ENCODE assay signal across 1 cellular context in the genomic region with DNA sequence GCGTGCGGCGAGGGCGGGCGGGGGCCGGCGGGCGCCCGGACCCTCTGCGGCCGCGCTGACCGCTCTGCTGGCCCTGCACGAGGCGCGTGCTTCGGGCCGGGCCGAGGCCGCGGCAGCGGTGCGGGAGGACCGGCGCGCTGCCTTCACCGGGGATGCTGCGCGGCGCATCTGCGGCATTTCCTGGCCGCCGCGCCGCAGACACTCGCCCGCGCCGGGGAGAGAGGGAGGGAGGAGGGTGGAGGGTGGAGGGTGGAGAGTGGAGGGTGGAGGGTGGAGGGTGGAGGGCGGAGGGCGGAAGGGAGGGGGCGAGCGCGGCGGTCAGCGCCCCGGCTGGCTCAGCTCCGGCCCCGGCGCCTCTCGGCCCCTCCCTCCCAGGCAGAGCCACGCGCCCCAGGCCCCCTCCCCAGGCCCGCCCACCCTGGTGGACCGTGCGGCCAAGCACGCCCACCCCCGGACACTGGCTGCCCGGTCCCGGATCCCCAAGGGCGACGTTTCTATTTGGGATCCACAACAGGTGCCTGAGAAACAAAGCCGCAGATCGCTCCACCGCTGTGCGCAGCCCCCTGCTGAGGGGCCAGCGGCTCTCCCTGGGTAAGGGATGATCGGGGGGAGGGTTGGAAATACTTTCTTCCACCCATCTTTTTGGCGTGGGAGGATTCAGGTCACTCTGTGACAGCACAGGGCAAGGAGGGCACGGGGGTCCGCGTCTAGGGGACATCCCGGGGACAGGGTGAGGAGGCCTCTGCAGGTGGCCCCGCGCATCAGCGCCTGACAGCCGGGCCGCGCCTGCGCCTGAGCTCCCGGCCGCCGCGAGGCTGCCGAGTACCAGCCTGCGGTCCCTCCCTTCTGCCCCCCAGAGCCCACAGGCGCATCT.
TF ChIP-seq lines count a peak whose summit lies in the region.

No MANE protein-coding gene starts in this region.

TF ChIP-seq in HepG2, 621 proteins besides CTCF, POLR2A, EP300 and RAD21 (continued from another document and continues in another):
- TF ChIP-seq, protein P1, sequence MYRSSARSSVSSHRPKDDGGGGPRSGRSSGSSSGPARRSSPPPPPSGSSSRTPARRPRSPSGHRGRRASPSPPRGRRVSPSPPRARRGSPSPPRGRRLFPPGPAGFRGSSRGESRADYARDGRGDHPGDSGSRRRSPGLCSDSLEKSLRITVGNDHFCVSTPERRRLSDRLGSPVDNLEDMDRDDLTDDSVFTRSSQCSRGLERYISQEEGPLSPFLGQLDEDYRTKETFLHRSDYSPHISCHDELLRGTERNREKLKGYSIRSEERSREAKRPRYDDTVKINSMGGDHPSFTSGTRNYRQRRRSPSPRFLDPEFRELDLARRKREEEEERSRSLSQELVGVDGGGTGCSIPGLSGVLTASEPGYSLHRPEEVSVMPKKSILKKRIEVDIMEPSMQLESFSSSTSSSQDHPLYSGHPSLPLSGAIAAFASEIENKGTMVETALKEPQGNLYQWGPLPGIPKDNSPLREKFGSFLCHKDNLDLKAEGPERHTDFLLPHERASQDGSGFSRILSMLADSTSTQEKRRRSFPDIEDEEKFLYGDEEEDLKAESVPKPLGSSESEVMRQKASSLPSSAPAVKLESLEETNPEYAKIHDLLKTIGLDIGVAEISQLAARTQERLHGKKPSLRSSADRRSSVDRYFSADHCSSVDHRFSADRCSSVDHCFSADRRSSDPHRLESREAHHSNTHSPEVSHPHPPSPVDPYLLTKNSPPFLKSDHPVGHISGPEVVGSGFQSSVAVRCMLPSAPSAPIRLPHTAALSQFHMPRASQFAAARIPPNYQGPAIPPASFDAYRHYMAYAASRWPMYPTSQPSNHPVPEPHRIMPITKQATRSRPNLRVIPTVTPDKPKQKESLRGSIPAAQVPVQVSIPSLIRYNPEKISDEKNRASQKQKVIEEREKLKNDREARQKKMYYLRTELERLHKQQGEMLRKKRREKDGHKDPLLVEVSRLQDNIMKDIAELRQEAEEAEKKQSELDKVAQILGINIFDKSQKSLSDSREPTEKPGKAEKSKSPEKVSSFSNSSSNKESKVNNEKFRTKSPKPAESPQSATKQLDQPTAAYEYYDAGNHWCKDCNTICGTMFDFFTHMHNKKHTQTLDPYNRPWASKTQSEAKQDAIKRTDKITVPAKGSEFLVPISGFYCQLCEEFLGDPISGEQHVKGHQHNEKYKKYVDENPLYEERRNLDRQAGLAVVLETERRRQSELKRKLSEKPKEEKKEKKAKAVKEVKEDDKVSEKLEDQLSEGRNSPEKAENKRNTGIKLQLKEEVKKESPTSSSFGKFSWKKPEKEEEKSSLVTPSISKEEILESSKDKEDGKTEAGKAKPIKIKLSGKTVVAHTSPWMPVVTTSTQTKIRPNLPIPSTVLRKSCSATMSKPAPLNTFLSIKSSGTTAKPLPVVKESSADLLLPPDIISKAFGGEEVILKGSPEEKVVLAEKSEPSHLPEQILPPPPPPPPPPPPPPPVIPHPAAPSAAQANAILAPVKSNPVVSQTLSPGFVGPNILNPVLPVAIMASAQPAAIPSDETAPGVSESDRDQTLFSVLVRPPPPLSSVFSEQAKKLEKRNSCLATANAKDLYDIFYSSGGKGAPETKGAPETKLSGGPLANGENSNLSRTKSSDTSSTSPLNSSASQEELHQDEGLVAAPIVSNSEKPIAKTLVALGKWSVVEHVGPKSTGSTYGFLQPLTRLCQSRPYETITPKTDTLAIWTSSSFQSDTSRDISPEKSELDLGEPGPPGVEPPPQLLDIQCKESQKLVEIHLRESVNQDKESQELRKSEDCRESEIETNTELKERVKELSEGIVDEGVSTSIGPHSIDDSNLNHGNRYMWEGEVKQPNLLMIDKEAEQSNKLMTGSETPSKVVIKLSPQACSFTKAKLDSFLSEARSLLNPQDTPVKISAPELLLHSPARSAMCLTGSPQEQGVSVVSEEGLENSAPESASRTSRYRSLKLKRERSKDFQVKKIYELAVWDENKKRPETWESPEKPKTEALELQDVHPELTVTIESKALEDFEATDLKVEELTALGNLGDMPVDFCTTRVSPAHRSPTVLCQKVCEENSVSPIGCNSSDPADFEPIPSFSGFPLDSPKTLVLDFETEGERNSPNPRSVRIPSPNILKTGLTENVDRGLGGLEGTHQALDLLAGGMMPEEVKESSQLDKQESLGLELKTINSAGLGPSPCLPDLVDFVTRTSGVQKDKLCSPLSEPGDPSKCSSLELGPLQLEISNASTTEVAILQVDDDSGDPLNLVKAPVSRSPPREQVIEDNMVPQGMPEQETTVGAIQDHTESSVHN (CRISPR knock-in tag; IDR thresholded peaks at IDR 0.05) = no peak
- no peak for TF ChIP-seq RERE (CRISPR knock-in tag; IDR thresholded peaks at IDR 0.05; ENCODE audit: low read depth)
- no peak; the same call in 1 of the 2 replicates for TF ChIP-seq ZNF740 (CRISPR knock-in tag; IDR thresholded peaks at IDR 0.05)
- no peak for TF ChIP-seq ZC3H13 (CRISPR knock-in tag; IDR thresholded peaks at IDR 0.05)
- TF ChIP-seq PAWR (CRISPR knock-in tag; IDR thresholded peaks at IDR 0.05; ENCODE audit: borderline replicate concordance) = no peak
- TF ChIP-seq, protein P2, sequence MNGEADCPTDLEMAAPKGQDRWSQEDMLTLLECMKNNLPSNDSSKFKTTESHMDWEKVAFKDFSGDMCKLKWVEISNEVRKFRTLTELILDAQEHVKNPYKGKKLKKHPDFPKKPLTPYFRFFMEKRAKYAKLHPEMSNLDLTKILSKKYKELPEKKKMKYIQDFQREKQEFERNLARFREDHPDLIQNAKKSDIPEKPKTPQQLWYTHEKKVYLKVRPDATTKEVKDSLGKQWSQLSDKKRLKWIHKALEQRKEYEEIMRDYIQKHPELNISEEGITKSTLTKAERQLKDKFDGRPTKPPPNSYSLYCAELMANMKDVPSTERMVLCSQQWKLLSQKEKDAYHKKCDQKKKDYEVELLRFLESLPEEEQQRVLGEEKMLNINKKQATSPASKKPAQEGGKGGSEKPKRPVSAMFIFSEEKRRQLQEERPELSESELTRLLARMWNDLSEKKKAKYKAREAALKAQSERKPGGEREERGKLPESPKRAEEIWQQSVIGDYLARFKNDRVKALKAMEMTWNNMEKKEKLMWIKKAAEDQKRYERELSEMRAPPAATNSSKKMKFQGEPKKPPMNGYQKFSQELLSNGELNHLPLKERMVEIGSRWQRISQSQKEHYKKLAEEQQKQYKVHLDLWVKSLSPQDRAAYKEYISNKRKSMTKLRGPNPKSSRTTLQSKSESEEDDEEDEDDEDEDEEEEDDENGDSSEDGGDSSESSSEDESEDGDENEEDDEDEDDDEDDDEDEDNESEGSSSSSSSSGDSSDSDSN (CRISPR knock-in tag; IDR thresholded peaks at IDR 0.05) = peak; percentile 58
- TF ChIP-seq FOXA3 (CRISPR knock-in tag; IDR thresholded peaks at IDR 0.05) = peak; percentile 39; the same call in 1 of the 2 replicates
- TF ChIP-seq SIX4 (CRISPR knock-in tag; IDR thresholded peaks at IDR 0.05) = no peak
- no peak for TF ChIP-seq TEAD2 (CRISPR knock-in tag; IDR thresholded peaks at IDR 0.05)
- no peak for TF ChIP-seq SRSF4 (IDR thresholded peaks at IDR 0.05; ENCODE audit: low read depth, low read length, poor library complexity, severe bottlenecking)
- TF ChIP-seq HNF4A (CRISPR knock-in tag; IDR thresholded peaks at IDR 0.05) = no peak
- no peak; the same call in 1 of the 2 replicates for TF ChIP-seq ZBED4 (CRISPR knock-in tag; IDR thresholded peaks at IDR 0.05; ENCODE audit: borderline replicate concordance)
- no peak; the same call in 1 of the 2 replicates for TF ChIP-seq ETV5 (CRISPR knock-in tag; IDR thresholded peaks at IDR 0.05; ENCODE audit: borderline replicate concordance)
- TF ChIP-seq NBN (conservative IDR thresholded peaks at IDR 0.05) = no peak
- TF ChIP-seq ZNF749 (CRISPR knock-in tag; IDR thresholded peaks at IDR 0.05; ENCODE audit: borderline replicate concordance) = no peak
- TF ChIP-seq ZSCAN12 (CRISPR knock-in tag; IDR thresholded peaks at IDR 0.05) = no peak
- TF ChIP-seq XRCC5 (optimal IDR thresholded peaks at IDR 0.05; ENCODE audit: low read length) = peak; percentile 92
- no peak for TF ChIP-seq SYNCRIP (IDR thresholded peaks at IDR 0.05; ENCODE audit: insufficient read depth, low read depth, low read length)
- TF ChIP-seq GABPB1 (CRISPR knock-in tag; IDR thresholded peaks at IDR 0.05) = peak; percentile 66; the same call in 1 of the 2 replicates
- TF ChIP-seq SMAD3 (CRISPR knock-in tag; IDR thresholded peaks at IDR 0.05) = no peak
- TF ChIP-seq ZNF33A (CRISPR knock-in tag; IDR thresholded peaks at IDR 0.05; ENCODE audit: borderline replicate concordance) = no peak
- no peak for TF ChIP-seq ZNF362 (CRISPR knock-in tag; IDR thresholded peaks at IDR 0.05; ENCODE audit: borderline replicate concordance)
- no peak for TF ChIP-seq ATF7 (IDR thresholded peaks at IDR 0.05)
- TF ChIP-seq ATF7 (CRISPR knock-in tag; IDR thresholded peaks at IDR 0.05) = no peak
- TF ChIP-seq PPARG (CRISPR knock-in tag; conservative IDR thresholded peaks at IDR 0.05) = no peak
- peak; percentile 58 for TF ChIP-seq RNF2 (conservative IDR thresholded peaks at IDR 0.05; ENCODE audit: low read depth)
- no peak for TF ChIP-seq ZFP1 (CRISPR knock-in tag; IDR thresholded peaks at IDR 0.05)
- TF ChIP-seq ZSCAN22 (CRISPR knock-in tag; IDR thresholded peaks at IDR 0.05) = no peak
- TF ChIP-seq ZNF326 (CRISPR knock-in tag; IDR thresholded peaks at IDR 0.05; ENCODE audit: borderline replicate concordance) = no peak
- no peak for TF ChIP-seq ZBTB3 (CRISPR knock-in tag; IDR thresholded peaks at IDR 0.05; ENCODE audit: borderline replicate concordance, low read depth)
- TF ChIP-seq SALL2 (CRISPR knock-in tag; IDR thresholded peaks at IDR 0.05) = peak; percentile 65; the same call in 1 of the 2 replicates
- no peak for TF ChIP-seq HNRNPH1 (optimal IDR thresholded peaks at IDR 0.05; ENCODE audit: low read depth, low read length)
- TF ChIP-seq ZNF510 (CRISPR knock-in tag; IDR thresholded peaks at IDR 0.05; ENCODE audit: low read depth) = no peak
